ENCODE assay signal across 12 cellular contexts in genomic region chr1:111216751-111217150, GRCh38. TPM values are rescaled to one million over a fixed set of nuclear protein-coding genes. Genes with fewer than 3 reads are reported as not detected.
DNase-seq lines count a peak whose midpoint lies in the region; ATAC-seq and TF ChIP-seq lines count a peak whose summit lies in the region.
"Had no signal": no experiment of that assay in that cellular context is flagged by ENCODE, and none has a peak within 500 bp of the region (broad histone marks: within the 10 kb centered on the region; RNA-seq: fewer than 3 reads in every experiment).

No MANE protein-coding gene starts in this region.

- CTCF ChIA-PET in activated B cell treated with CpG ODN at 0.5 μM for 24 hours (lab: Charles Lee): interaction anchor here (0.9 to 1.9 kb wide), 4 partner anchors 13 to 184 kb away, joined by 3 to 8 read pairs (median 5); no protein-coding TSS in a partner anchor

- intact Hi-C loops in activated B cell treated with CpG ODN at 0.5 μM for 24 hours (cut with micrococcal nuclease): loop anchor here (1.0 to 5.0 kb wide), 7 partner anchors 12 to 544 kb away; partner anchors contain the start of genes KCNA3, LRIF1 and RAP1A

- H3K27me3 Mint-ChIP-seq in stimulated activated naive CD8-positive, alpha-beta T cell treated with anti-CD3 and anti-CD28 coated beads, Interleukin-15, Interleukin-2, amounts not matched to agents 100 ng/mL and 50 ng/mL, for 24 hours: no peaks in the 10 kb centered on the region
- H3K27me3 Mint-ChIP-seq in activated B cell treated with CpG ODN at 0.5 μM for 24 hours (no peaks in the 10 kb centered on the region), endothelial cell (ENCODE audit: unreplicated experiment) (peaks cover 6% of the 10 kb centered on the region)

- no peak for DNase-seq in stimulated activated naive CD8-positive, alpha-beta T cell treated with anti-CD3 and anti-CD28 coated beads, Interleukin-15, Interleukin-2, amounts not matched to agents 100 U/mL and 50 U/mL, for 24 hours
- DNase-seq in activated B cell treated with CpG ODN at 0.5 μM for 24 hours: no peak
- DNase-seq in endothelial cell (ENCODE audit: low spot score): no peak
- DNase-seq in germinal center (ENCODE audit: low spot score): no peak
- no peak for DNase-seq in central memory CD4-positive, alpha-beta T cell
- DNase-seq in right atrium auricular region (ENCODE audit: low spot score): no peak
- DNase-seq: H9, NCI-H1436 treated with DMSO at 0.1 percent for 48 hours had no signal

- H3K4me3 ChIP-seq in right atrium auricular region: no peak overlapping the region

- peaks cover 100% of the 10 kb centered on the region for H3K4me1 Mint-ChIP-seq in stimulated activated naive CD8-positive, alpha-beta T cell treated with anti-CD3 and anti-CD28 coated beads, Interleukin-15, Interleukin-2, amounts not matched to agents 100 ng/mL and 50 ng/mL, for 24 hours (ENCODE audit: low read depth)
- peaks cover 96% of the 10 kb centered on the region for H3K4me1 Mint-ChIP-seq in activated B cell treated with CpG ODN at 0.5 μM for 24 hours
- H3K4me1 Mint-ChIP-seq in endothelial cell (ENCODE audit: unreplicated experiment): peaks cover 77% of the 10 kb centered on the region

- no peak overlapping the region for H3K27ac ChIP-seq in right atrium auricular region

- no peaks in the 10 kb centered on the region for H3K9me3 Mint-ChIP-seq in stimulated activated naive CD8-positive, alpha-beta T cell treated with anti-CD3 and anti-CD28 coated beads, Interleukin-15, Interleukin-2, amounts not matched to agents 100 ng/mL and 50 ng/mL, for 24 hours
- H3K9me3 Mint-ChIP-seq in activated B cell treated with CpG ODN at 0.5 μM for 24 hours (peaks cover 1% of the 10 kb centered on the region), endothelial cell (ENCODE audit: unreplicated experiment) (no peaks in the 10 kb centered on the region)
- H3K9me3 Mint-ChIP-seq: H9 had no signal

- H3K36me3 ChIP-seq in right atrium auricular region: no peaks in the 10 kb centered on the region

- peak overlapping the region; percentile 92 for H3K27ac Mint-ChIP-seq in stimulated activated naive CD8-positive, alpha-beta T cell treated with anti-CD3 and anti-CD28 coated beads, Interleukin-15, Interleukin-2, amounts not matched to agents 100 ng/mL and 50 ng/mL, for 24 hours
- peak overlapping the region; percentile 95 for H3K27ac Mint-ChIP-seq in activated B cell treated with CpG ODN at 0.5 μM for 24 hours
- no peak overlapping the region for H3K27ac Mint-ChIP-seq in endothelial cell (ENCODE audit: unreplicated experiment)

- no peaks in the 10 kb centered on the region for H3K27me3 ChIP-seq in right atrium auricular region

- H3K4me3 Mint-ChIP-seq in stimulated activated naive CD8-positive, alpha-beta T cell treated with anti-CD3 and anti-CD28 coated beads, Interleukin-15, Interleukin-2, amounts not matched to agents 100 ng/mL and 50 ng/mL, for 24 hours: peak overlapping the region; percentile 83
- H3K4me3 Mint-ChIP-seq in activated B cell treated with CpG ODN at 0.5 μM for 24 hours: peak overlapping the region; percentile 52
- peak overlapping the region; percentile 32 for H3K4me3 Mint-ChIP-seq in endothelial cell (ENCODE audit: unreplicated experiment)
- H3K4me3 Mint-ChIP-seq: H9 had no signal

- no peaks in the 10 kb centered on the region for H3K9me3 ChIP-seq in right atrium auricular region

- no peak for ATAC-seq in stimulated activated naive CD8-positive, alpha-beta T cell treated with anti-CD3 and anti-CD28 coated beads, Interleukin-15, Interleukin-2, amounts not matched to agents 100 U/mL and 50 U/mL, for 24 hours
- no peak for ATAC-seq in activated B cell treated with CpG ODN at 0.5 μM for 24 hours (ENCODE audit: low read depth)
- ATAC-seq in HG02938 (IDR thresholded peaks at IDR 0.05; ENCODE audit: unreplicated experiment): no peak

- TF ChIP-seq CTCF in activated B cell treated with CpG ODN at 0.5 μM for 24 hours (IDR thresholded peaks at IDR 0.05) (no peak), endothelial cell (IDR thresholded peaks at IDR 0.05; ENCODE audit: unreplicated experiment) (no peak), right atrium auricular region (IDR thresholded peaks at IDR 0.05) (no peak)

- no peaks in the 10 kb centered on the region for H3K4me1 ChIP-seq in right atrium auricular region

- no peaks in the 10 kb centered on the region for H3K36me3 Mint-ChIP-seq in stimulated activated naive CD8-positive, alpha-beta T cell treated with anti-CD3 and anti-CD28 coated beads, Interleukin-15, Interleukin-2, amounts not matched to agents 100 ng/mL and 50 ng/mL, for 24 hours (ENCODE audit: low read depth)
- H3K36me3 Mint-ChIP-seq in activated B cell treated with CpG ODN at 0.5 μM for 24 hours (ENCODE audit: low read depth) (no peaks in the 10 kb centered on the region), endothelial cell (ENCODE audit: low read depth, unreplicated experiment) (peaks cover 3% of the 10 kb centered on the region)

- POLR2A ChIA-PET in activated B cell treated with CpG ODN at 0.5 μM for 24 hours (lab: Charles Lee): interaction anchor here (0.6 to 8.8 kb wide), 14 partner anchors 10 to 291 kb away, joined by 3 to 258 read pairs (median 5); partner anchors contain the start of genes CEPT1, CHI3L2, DENND2D and DRAM2

RNA-seq across cellular contexts. Expression of gene CHI3L2, which starts 10.8 kb away (rescaled TPM):
- 19.6 and 23.6 TPM in 2 replicates for total RNA-seq in activated B cell treated with CpG ODN at 0.5 μM for 24 hours
- 1.3 TPM for total RNA-seq in endothelial cell (ENCODE audit: unreplicated experiment)
- 1 to 10 TPM in 1 of 2 donors, under 1 TPM in 1; 0.52 to 9.9 TPM for total RNA-seq in right atrium auricular region
- total RNA-seq: bronchial epithelial cell, fibroblast of villous mesenchyme, H9 had no signal

RNA-seq across cellular contexts. Expression of gene DENND2D, which starts 16.3 kb away (rescaled TPM):
- total RNA-seq in activated B cell treated with CpG ODN at 0.5 μM for 24 hours (48.9 and 58.6 TPM in 2 replicates), endothelial cell (ENCODE audit: unreplicated experiment) (3.6 TPM), right atrium auricular region (1 to 10 TPM; 1.7 to 5.7 TPM)

Comparison
In these comparisons a context has a peak if more than half of its experiments do, and no peak if none do; other contexts are left out.
1. H3K4me3 Mint-ChIP-seq: peak in every context shown above with its lines; median percentile 83 in stimulated activated naive CD8-positive, alpha-beta T cell treated with anti-CD3 and anti-CD28 coated beads, Interleukin-15, Interleukin-2, amounts not matched to agents 100 ng/mL and 50 ng/mL, for 24 hours; 52 in activated B cell treated with CpG ODN at 0.5 μM for 24 hours; 32 in endothelial cell.